25 cellular contexts compared by ENCODE assay signal in the genomic region with DNA sequence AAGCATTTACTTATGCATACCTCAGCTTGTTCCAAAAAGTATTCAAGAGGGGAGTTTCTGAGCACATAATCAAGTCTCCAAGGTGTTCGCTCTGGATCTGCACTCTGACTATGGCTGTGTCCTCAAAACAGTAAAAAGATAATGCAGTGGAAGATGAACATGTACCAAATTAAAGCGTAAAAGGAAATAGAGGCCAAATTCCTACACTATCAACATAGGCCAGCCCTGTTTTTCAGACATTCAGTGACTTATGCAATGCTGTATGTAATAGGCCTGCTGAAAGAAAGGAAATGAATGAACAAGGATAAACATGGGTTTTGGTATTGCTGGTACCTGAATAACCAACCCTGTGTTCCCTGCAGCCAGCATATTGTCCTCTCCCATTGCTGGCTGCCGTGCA.
DNase-seq lines count a peak whose midpoint lies in the region; ATAC-seq, FAIRE-seq and TF ChIP-seq lines count a peak whose summit lies in the region.
"Had no signal": no experiment of that assay in that cellular context is flagged by ENCODE, and none has a peak within 500 bp of the region (broad histone marks: within the 10 kb centered on the region; RNA-seq: fewer than 3 reads in every experiment).

No MANE protein-coding gene starts in this region.

- H2AK5ac ChIP-seq in H1 (ENCODE audit: low read depth, low read length), result 0 out of 2 replicates have a peak overlapping the region, but pooled peaks have one; percentile 68

- H3K27me3 ChIP-seq in AG04450 (ENCODE audit: control insufficient read depth, insufficient read depth, low read length), result no peaks in the 10 kb centered on the region
- no peaks in the 10 kb centered on the region for H3K27me3 ChIP-seq in RWPE2 (ENCODE audit: insufficient read depth, poor library complexity, severe bottlenecking)
- no peaks in the 10 kb centered on the region for H3K27me3 ChIP-seq in H1 (replicated peaks in 1 of 4; ENCODE audit: control insufficient read depth in 3 of 4, extremely low read depth in 1 of 4, insufficient read depth in 3 of 4, low read length in 3 of 4)
- no peaks in the 10 kb centered on the region for H3K27me3 ChIP-seq in WERI-Rb-1 (ENCODE audit: insufficient read depth, low read depth, severe bottlenecking)
- H3K27me3 ChIP-seq: BLaER1, testis had no signal

- peaks cover 2% of the 10 kb centered on the region for H3K79me1 ChIP-seq in H1 (ENCODE audit: low read depth, low read length)

- no peaks in the 10 kb centered on the region; the same call in 1 of the 2 replicates for H3K23me2 ChIP-seq in H1 (ENCODE audit: low read depth, low read length)

- TF ChIP-seq RAD21 in H1 (IDR thresholded peaks at IDR 0.05 in 1 of 2, conservative IDR thresholded peaks at IDR 0.05 in 1 of 2; ENCODE audit: low read depth in 2 of 2, low read length in 2 of 2), result no peak

- 0 out of 2 replicates have a peak overlapping the region, but pooled peaks have one; percentile 32 for H2BK12ac ChIP-seq in H1 (ENCODE audit: low read depth, low read length)

- POLR2A ChIA-PET in AG04450 (lab: Yijun Ruan, JAX) (no interaction called here), H1 (lab: Charles Lee; ENCODE audit: partially characterized antibody) (interaction anchor here (0.8 kb wide), 1 partner anchor 114 kb away, joined by 4 read pairs; no protein-coding TSS in a partner anchor)

- CTCF ChIA-PET in AG04450 (lab: Charles Lee) (no interaction called here), H1 (lab: Charles Lee; ENCODE audit: partially characterized antibody) (interaction anchor here (1.5 kb wide), 1 partner anchor 9 kb away, joined by 4 read pairs; no protein-coding TSS in a partner anchor)
- CTCF ChIA-PET in activated naive CD4-positive, alpha-beta T cell treated with anti-CD3 and anti-CD28 coated beads, Interleukin-2, amount 10 ng/mL, durations not matched to agents 7 days and 5 days (lab: Charles Lee), result no interaction called here

- TF ChIP-seq POLR2A in H1 (IDR thresholded peaks at IDR 0.05; ENCODE audit: control extremely low read depth in 1 of 2, low read depth in 2 of 2, low read length in 2 of 2), result no peak

- no peak overlapping the region for H4K91ac ChIP-seq in H1 (replicated peaks; ENCODE audit: insufficient read length, low read length)

- ATAC-seq in RWPE2 (ENCODE audit: low read depth), result no peak
- no peak for ATAC-seq in activated T-helper 17 cell treated with anti-CD3 and anti-CD28 coated beads, Interleukin-2, amount 50 U/mL, for 72 hours (replicated peaks)
- ATAC-seq: SK-N-SH treated with all-trans-retinoic acid at 6 μM for 48 hours; stimulated activated naive B cell treated with anti-CD40 and anti-IgM and Interleukin-4, amounts not matched to agents 10 μg/mL and 1 μg/mL and 100 μg/mL, for 72 hours had no signal

- no peak overlapping the region for H3K56ac ChIP-seq in H1 (replicated peaks; ENCODE audit: insufficient read length, low read depth, low read length)

- no peak overlapping the region for H3K4ac ChIP-seq in H1 (replicated peaks; ENCODE audit: insufficient read length, low read depth, low read length)

- H3K79me2 ChIP-seq in H1 (ENCODE audit: control insufficient read depth in 1 of 2, insufficient read depth in 2 of 2, low read length in 2 of 2), result peaks cover 0 to 10% of the 10 kb centered on the region in 2 experiments; a peak in 2 of 4 replicates

- no peak overlapping the region for H3K23ac ChIP-seq in H1 (ENCODE audit: insufficient read length)

- H4K8ac ChIP-seq in H1 (ENCODE audit: extremely low read depth, insufficient read depth, low read length), result no peak overlapping the region; the same call in 1 of the 2 replicates

- H3K4me3 ChIP-seq in AG04450 (ENCODE audit: low read depth, low read length) (no peak overlapping the region), RWPE2 (ENCODE audit: severe bottlenecking) (no peak overlapping the region), H1 (ENCODE audit: extremely low read depth in 1 of 4, insufficient read depth in 2 of 4, low read depth in 3 of 4, low read length in 4 of 4) (no peak overlapping the region), WERI-Rb-1 (ENCODE audit: low read depth, low read length) (no peak overlapping the region)
- H3K4me3 ChIP-seq: BLaER1, testis had no signal

- H3K9me3 ChIP-seq in AG04450 (ENCODE audit: control insufficient read depth, insufficient read depth, low read length), result no peaks in the 10 kb centered on the region
- H3K9me3 ChIP-seq in RWPE2 (ENCODE audit: severe bottlenecking), result no peaks in the 10 kb centered on the region
- no peaks in the 10 kb centered on the region for H3K9me3 ChIP-seq in H1 (ENCODE audit: insufficient read depth in 2 of 2, low read depth in 1 of 2, low read length in 1 of 2)
- no peaks in the 10 kb centered on the region for H3K9me3 ChIP-seq in WERI-Rb-1 (ENCODE audit: severe bottlenecking)
- H3K9me3 ChIP-seq: testis had no signal

- no peak overlapping the region for H2AFZ ChIP-seq in H1 (ENCODE audit: low read length)

- TF ChIP-seq CTCF in AG04450 (IDR thresholded peaks at IDR 0.05; ENCODE audit: low read depth, low read length), result no peak
- no peak for TF ChIP-seq CTCF in RWPE2 (IDR thresholded peaks at IDR 0.05; ENCODE audit: poor library complexity, severe bottlenecking)
- no peak for TF ChIP-seq CTCF in H1 (IDR thresholded peaks at IDR 0.05; ENCODE audit: control extremely low read depth in 1 of 3, insufficient read depth in 1 of 3, low read depth in 1 of 3, low read length in 3 of 3)
- no peak for TF ChIP-seq CTCF in mesothelial cell of epicardium (IDR thresholded peaks at IDR 0.05; ENCODE audit: unreplicated experiment)
- no peak for TF ChIP-seq CTCF in WERI-Rb-1 (IDR thresholded peaks at IDR 0.05; ENCODE audit: low read depth, low read length)

- H3K4me1 Mint-ChIP-seq in mesothelial cell of epicardium, result peaks cover 54% of the 10 kb centered on the region
- no peaks in the 10 kb centered on the region for H3K4me1 Mint-ChIP-seq in activated T-helper 17 cell treated with anti-CD3 and anti-CD28 coated beads, Interleukin-2, amount 50 U/mL, for 72 hours
- H3K4me1 Mint-ChIP-seq in activated naive CD4-positive, alpha-beta T cell treated with anti-CD3 and anti-CD28 coated beads, Interleukin-2, amount 10 ng/mL, durations not matched to agents 7 days and 5 days, result peaks cover 10% of the 10 kb centered on the region

- H3K4me1 ChIP-seq in RWPE2 (ENCODE audit: insufficient read depth, poor library complexity, severe bottlenecking), result peaks cover 66% of the 10 kb centered on the region
- peaks cover 6 to 18% (median 13%) of the 10 kb centered on the region in 4 experiments for H3K4me1 ChIP-seq in H1 (replicated peaks in 1 of 4; ENCODE audit: control insufficient read depth in 3 of 4, insufficient read depth in 4 of 4, low read length in 3 of 4)

- H3K27ac ChIP-seq in AG04450 (ENCODE audit: low read depth, low read length) (peak overlapping the region; percentile 76), RWPE2 (ENCODE audit: poor library complexity, severe bottlenecking) (peak overlapping the region; percentile 97), H1 (ENCODE audit: low read depth, low read length) (no peak overlapping the region), WERI-Rb-1 (no peak overlapping the region)
- H3K27ac ChIP-seq: BLaER1, testis had no signal

- no peaks in the 10 kb centered on the region for H4K20me1 ChIP-seq in H1 (replicated peaks in 1 of 2; ENCODE audit: control insufficient read depth in 1 of 2, insufficient read depth in 2 of 2, low read length in 2 of 2)

- no peak overlapping the region for H3K14ac ChIP-seq in H1 (ENCODE audit: insufficient read length)

- no peak overlapping the region for H2BK5ac ChIP-seq in H1 (ENCODE audit: low read depth, low read length)

- H3K9me3 Mint-ChIP-seq in mesothelial cell of epicardium, result no peaks in the 10 kb centered on the region
- H3K9me3 Mint-ChIP-seq in activated T-helper 17 cell treated with anti-CD3 and anti-CD28 coated beads, Interleukin-2, amount 50 U/mL, for 72 hours, result no peaks in the 10 kb centered on the region
- H3K9me3 Mint-ChIP-seq in activated naive CD4-positive, alpha-beta T cell treated with anti-CD3 and anti-CD28 coated beads, Interleukin-2, amount 10 ng/mL, durations not matched to agents 7 days and 5 days, result no peaks in the 10 kb centered on the region
- H3K9me3 Mint-ChIP-seq: stimulated activated naive B cell treated with anti-CD40 and anti-IgM and Interleukin-4, amounts not matched to agents 10 μg/mL and 1 μg/mL and 100 μg/mL, for 72 hours had no signal

- no peak overlapping the region for H4K5ac ChIP-seq in H1 (ENCODE audit: insufficient read length, low read depth, low read length)

- no peak overlapping the region for H2BK20ac ChIP-seq in H1 (ENCODE audit: low read length)

- H3K9ac ChIP-seq in H1 (replicated peaks in 1 of 4; ENCODE audit: extremely low read depth in 1 of 4, low read depth in 3 of 4, low read length in 3 of 4), result no peak overlapping the region
- H3K9ac ChIP-seq: BLaER1 had no signal

- no peak overlapping the region for H2BK120ac ChIP-seq in H1 (replicated peaks; ENCODE audit: low read depth, low read length)

- no peak overlapping the region for H3K18ac ChIP-seq in H1 (ENCODE audit: extremely low read depth, low read length)

- no peak overlapping the region for H2BK15ac ChIP-seq in H1 (ENCODE audit: low read length)

- WGBS in H1 (ENCODE audit: extremely low coverage in 1 of 2, insufficient coverage in 1 of 2, insufficient read length in 1 of 2, insufficient replicate concordance in 2 of 2, low coverage in 1 of 2, low lambda C conversion rate in 2 of 2, missing lambda C conversion rate in 1 of 2), 2 experiments, result 88% methylated on average over 3 of the region's 3 CpGs; no CpG with 5 or more reads in 1 of the 2 experiments

- H3K36me3 ChIP-seq in RWPE2 (ENCODE audit: low read depth), result no peaks in the 10 kb centered on the region
- H3K36me3 ChIP-seq in H1 (ENCODE audit: control insufficient read depth in 2 of 4, insufficient read depth in 4 of 4, low read length in 3 of 4), result no peaks in the 10 kb centered on the region
- peaks cover 5% of the 10 kb centered on the region for H3K36me3 ChIP-seq in WERI-Rb-1

- FAIRE-seq in H1 (lab: Jason Lieb, UNC), result no peak

- peak overlapping the region; percentile 92 for H3K27ac Mint-ChIP-seq in mesothelial cell of epicardium
- H3K27ac Mint-ChIP-seq in activated T-helper 17 cell treated with anti-CD3 and anti-CD28 coated beads, Interleukin-2, amount 50 U/mL, for 72 hours, result no peak overlapping the region
- H3K27ac Mint-ChIP-seq in activated naive CD4-positive, alpha-beta T cell treated with anti-CD3 and anti-CD28 coated beads, Interleukin-2, amount 10 ng/mL, durations not matched to agents 7 days and 5 days, result no peak overlapping the region
- H3K27ac Mint-ChIP-seq: stimulated activated naive B cell treated with anti-CD40 and anti-IgM and Interleukin-4, amounts not matched to agents 10 μg/mL and 1 μg/mL and 100 μg/mL, for 72 hours had no signal

- TF ChIP-seq EP300 in H1 (IDR thresholded peaks at IDR 0.05; ENCODE audit: borderline replicate concordance in 1 of 2, low read depth in 2 of 2, low read length in 2 of 2), result no peak

- H3K4me3 Mint-ChIP-seq in mesothelial cell of epicardium, result no peak overlapping the region
- H3K4me3 Mint-ChIP-seq in activated T-helper 17 cell treated with anti-CD3 and anti-CD28 coated beads, Interleukin-2, amount 50 U/mL, for 72 hours, result no peak overlapping the region
- no peak overlapping the region for H3K4me3 Mint-ChIP-seq in activated naive CD4-positive, alpha-beta T cell treated with anti-CD3 and anti-CD28 coated beads, Interleukin-2, amount 10 ng/mL, durations not matched to agents 7 days and 5 days
- H3K4me3 Mint-ChIP-seq: stimulated activated naive B cell treated with anti-CD40 and anti-IgM and Interleukin-4, amounts not matched to agents 10 μg/mL and 1 μg/mL and 100 μg/mL, for 72 hours had no signal

- no peaks in the 10 kb centered on the region for H3K36me3 Mint-ChIP-seq in mesothelial cell of epicardium
- no peaks in the 10 kb centered on the region for H3K36me3 Mint-ChIP-seq in activated T-helper 17 cell treated with anti-CD3 and anti-CD28 coated beads, Interleukin-2, amount 50 U/mL, for 72 hours (ENCODE audit: low read depth)
- no peaks in the 10 kb centered on the region for H3K36me3 Mint-ChIP-seq in activated naive CD4-positive, alpha-beta T cell treated with anti-CD3 and anti-CD28 coated beads, Interleukin-2, amount 10 ng/mL, durations not matched to agents 7 days and 5 days

- H3K4me2 ChIP-seq in H1 (ENCODE audit: insufficient read depth in 1 of 2, low read depth in 2 of 2, low read length in 2 of 2), result no peak overlapping the region
- H3K4me2 ChIP-seq: BLaER1 had no signal

- DNase-seq in AG04450 (ENCODE audit: low read depth, low spot score), result no peak
- DNase-seq in RWPE2 (ENCODE audit: low spot score), result no peak
- no peak for DNase-seq in H1 (ENCODE audit: low read depth in 1 of 2, low spot score in 2 of 2)
- DNase-seq in mesothelial cell of epicardium (ENCODE audit: low spot score in 2 of 2, unreplicated experiment in 2 of 2), result no peak
- DNase-seq in WERI-Rb-1, result no peak
- no peak for DNase-seq in activated naive CD4-positive, alpha-beta T cell treated with anti-CD3 and anti-CD28 coated beads, Interleukin-2, amount 10 ng/mL, durations not matched to agents 7 days and 5 days
- no peak for DNase-seq in NAMALWA (ENCODE audit: low spot score)
- DNase-seq: activated CD4-positive, alpha-beta T cell treated with anti-CD3 and anti-CD28 coated beads for 4 hours; activated naive CD4-positive, alpha-beta T cell treated with anti-CD3 and anti-CD28 coated beads, Interleukin-2, amount 50 U/mL, for 16 hours; activated T-cell treated with anti-CD3 and anti-CD28 coated beads, Interleukin-2, amount 50 U/mL, for 48 hours; anterior cingulate cortex; cerebellar nuclear complex; DMS53; effector CD4-positive, alpha-beta T cell; GF-D8; H7; Kasumi-1; NCI-H1092; NCI-H1930; stimulated activated naive B cell treated with anti-CD40 and anti-IgM and Interleukin-4, amounts not matched to agents 10 μg/mL and 1 μg/mL and 100 μg/mL, for 72 hours; T-helper 2 cell; testis had no signal

- peaks cover 6% of the 10 kb centered on the region for H3K27me3 Mint-ChIP-seq in mesothelial cell of epicardium (ENCODE audit: low read depth)
- H3K27me3 Mint-ChIP-seq in activated T-helper 17 cell treated with anti-CD3 and anti-CD28 coated beads, Interleukin-2, amount 50 U/mL, for 72 hours, result peaks cover 8% of the 10 kb centered on the region
- H3K27me3 Mint-ChIP-seq in activated naive CD4-positive, alpha-beta T cell treated with anti-CD3 and anti-CD28 coated beads, Interleukin-2, amount 10 ng/mL, durations not matched to agents 7 days and 5 days, result peaks cover 38% of the 10 kb centered on the region
- H3K27me3 Mint-ChIP-seq: stimulated activated naive B cell treated with anti-CD40 and anti-IgM and Interleukin-4, amounts not matched to agents 10 μg/mL and 1 μg/mL and 100 μg/mL, for 72 hours had no signal

Comparison
In these comparisons a context has a peak if more than half of its experiments do, and no peak if none do; other contexts are left out.
1. H3K27ac ChIP-seq: peak in AG04450 (single experiment) and RWPE2 (single experiment); none in H1 (single experiment) and WERI-Rb-1 (single experiment).